ENCODE assay signal across 23 cellular contexts in the genomic region with DNA sequence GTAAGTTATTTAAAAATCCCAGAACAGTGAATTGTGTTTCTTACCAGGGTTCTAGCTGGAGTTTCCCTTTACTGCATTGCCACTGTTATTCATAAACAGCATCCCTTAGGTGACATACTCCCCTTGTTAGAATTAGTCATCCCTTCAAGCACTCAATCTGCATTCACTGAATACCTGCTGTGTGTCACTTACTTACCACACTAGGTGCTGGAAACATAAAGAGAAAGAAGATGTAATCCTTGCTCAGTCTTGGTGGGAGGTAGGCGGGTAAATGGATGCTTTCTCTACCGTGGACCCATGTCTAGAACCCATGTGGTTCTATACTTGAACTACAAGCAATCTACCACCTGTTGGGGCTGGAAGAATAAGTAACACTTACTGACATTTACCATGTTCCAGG.
DNase-seq lines count a peak whose midpoint lies in the region; FAIRE-seq and TF ChIP-seq lines count a peak whose summit lies in the region.
"Had no signal": no experiment of that assay in that cellular context is flagged by ENCODE, and none has a peak within 500 bp of the region (broad histone marks: within the 10 kb centered on the region; RNA-seq: fewer than 3 reads in every experiment).

No MANE protein-coding gene starts in this region.

- H3K4me3 ChIP-seq in H1 (ENCODE audit: extremely low read depth in 1 of 4, insufficient read depth in 2 of 4, low read depth in 3 of 4, low read length in 4 of 4) = no peak overlapping the region
- H3K4me3 ChIP-seq: GM12878, GM23248 had no signal

- H2AK5ac ChIP-seq in H1 (ENCODE audit: low read depth, low read length) = no peak overlapping the region

- TF ChIP-seq CTCF in H1 (IDR thresholded peaks at IDR 0.05; ENCODE audit: control extremely low read depth in 1 of 3, insufficient read depth in 1 of 3, low read depth in 1 of 3, low read length in 3 of 3) (no peak), GM20000 (IDR thresholded peaks at IDR 0.05; ENCODE audit: extremely low read depth, missing control alignments) (no peak)

- H3K79me1 ChIP-seq in H1 (ENCODE audit: low read depth, low read length) = no peaks in the 10 kb centered on the region; the same call in 1 of the 2 replicates

- H3K23me2 ChIP-seq in H1 (ENCODE audit: low read depth, low read length) = no peaks in the 10 kb centered on the region

- FAIRE-seq in H54 (lab: Jason Lieb, UNC) = peak; percentile 66
- no peak for FAIRE-seq in H1 (lab: Jason Lieb, UNC)
- FAIRE-seq: GM12878 had no signal

- POLR2A ChIA-PET in H1 (lab: Charles Lee; ENCODE audit: partially characterized antibody) = no interaction called here

- no peak overlapping the region for H3K4ac ChIP-seq in H1 (replicated peaks; ENCODE audit: insufficient read length, low read depth, low read length)

- TF ChIP-seq POLR2A in H54 (IDR thresholded peaks at IDR 0.05; ENCODE audit: low read depth, low read length) = no peak
- TF ChIP-seq POLR2A in H1 (IDR thresholded peaks at IDR 0.05; ENCODE audit: control extremely low read depth in 1 of 2, low read depth in 2 of 2, low read length in 2 of 2) = no peak

- H2BK15ac ChIP-seq in H1 (ENCODE audit: low read length) = no peak overlapping the region

- H2BK12ac ChIP-seq in H1 (ENCODE audit: low read depth, low read length) = no peak overlapping the region

- no peaks in the 10 kb centered on the region for H3K9me3 ChIP-seq in H1 (ENCODE audit: insufficient read depth in 2 of 2, low read depth in 1 of 2, low read length in 1 of 2)

- no peak overlapping the region for H2BK20ac ChIP-seq in H1 (ENCODE audit: low read length)

- no peak overlapping the region for H4K91ac ChIP-seq in H1 (replicated peaks; ENCODE audit: insufficient read length, low read length)

- peaks cover 0 to 2% (median 0%) of the 10 kb centered on the region in 4 experiments; a peak in 3 of 8 replicates for H3K36me3 ChIP-seq in H1 (ENCODE audit: control insufficient read depth in 2 of 4, insufficient read depth in 4 of 4, low read length in 3 of 4)

- no peak overlapping the region for H2BK5ac ChIP-seq in H1 (ENCODE audit: low read depth, low read length)

- H3K18ac ChIP-seq in H1 (ENCODE audit: extremely low read depth, low read length) = no peak overlapping the region

- 27% methylated on average over 2 of the region's 2 CpGs; no CpG with 5 or more reads in 1 of the 2 experiments for WGBS in H1 (ENCODE audit: extremely low coverage in 1 of 2, insufficient coverage in 1 of 2, insufficient read length in 1 of 2, insufficient replicate concordance in 2 of 2, low coverage in 1 of 2, low lambda C conversion rate in 2 of 2, missing lambda C conversion rate in 1 of 2), 2 experiments

- H3K23ac ChIP-seq in H1 (ENCODE audit: insufficient read length) = no peak overlapping the region

- CTCF ChIA-PET in H1 (lab: Charles Lee; ENCODE audit: partially characterized antibody) = interaction anchor here (0.6 to 1.0 kb wide), 2 partner anchors 30 to 45 kb away, joined by 3 read pairs; no protein-coding TSS in a partner anchor

- TF ChIP-seq RAD21 in H1 (IDR thresholded peaks at IDR 0.05 in 1 of 2, conservative IDR thresholded peaks at IDR 0.05 in 1 of 2; ENCODE audit: low read depth in 2 of 2, low read length in 2 of 2) = no peak

- no peak overlapping the region for H4K8ac ChIP-seq in H1 (ENCODE audit: extremely low read depth, insufficient read depth, low read length)

- H3K9ac ChIP-seq in H1 (replicated peaks in 1 of 4; ENCODE audit: extremely low read depth in 1 of 4, low read depth in 3 of 4, low read length in 3 of 4) = no peak overlapping the region
- H3K9ac ChIP-seq: GM23248 had no signal

- no peaks in the 10 kb centered on the region for H4K20me1 ChIP-seq in H1 (replicated peaks in 1 of 2; ENCODE audit: control insufficient read depth in 1 of 2, insufficient read depth in 2 of 2, low read length in 2 of 2)

- no peak overlapping the region for H2BK120ac ChIP-seq in H1 (replicated peaks; ENCODE audit: low read depth, low read length)

- no peak overlapping the region for H2AFZ ChIP-seq in H1 (ENCODE audit: low read length)
- H2AFZ ChIP-seq: GM23248 had no signal

- no peak overlapping the region for H3K27ac ChIP-seq in H1 (ENCODE audit: low read depth, low read length)
- H3K27ac ChIP-seq: C4-2B, GM23248 had no signal

- H3K27me3 ChIP-seq in H1 (replicated peaks in 1 of 4; ENCODE audit: control insufficient read depth in 3 of 4, extremely low read depth in 1 of 4, insufficient read depth in 3 of 4, low read length in 3 of 4) = no peaks in the 10 kb centered on the region

- no peak for TF ChIP-seq EP300 in H1 (IDR thresholded peaks at IDR 0.05; ENCODE audit: borderline replicate concordance in 1 of 2, low read depth in 2 of 2, low read length in 2 of 2)

- no peak overlapping the region for H4K5ac ChIP-seq in H1 (ENCODE audit: insufficient read length, low read depth, low read length)

- H3K56ac ChIP-seq in H1 (replicated peaks; ENCODE audit: insufficient read length, low read depth, low read length) = no peak overlapping the region

- no peak overlapping the region for H3K4me2 ChIP-seq in H1 (ENCODE audit: insufficient read depth in 1 of 2, low read depth in 2 of 2, low read length in 2 of 2)

- no peak for DNase-seq in H54 (ENCODE audit: insufficient read length, low spot score)
- DNase-seq in M059J (ENCODE audit: low read depth) = peak; percentile 28
- DNase-seq in H1 (ENCODE audit: low read depth in 1 of 2, low spot score in 2 of 2) = no peak
- peak; percentile 57 for DNase-seq in kidney glomerular epithelial cell (lab: John Stamatoyannopoulos, UW)
- no peak for DNase-seq in occipital lobe (lab: John Stamatoyannopoulos, UW)
- DNase-seq in GM20000 (ENCODE audit: low spot score) = no peak
- DNase-seq in COLO829 (ENCODE audit: low spot score) = no peak
- DNase-seq in activated CD4-positive, CD25-positive, alpha-beta regulatory T cell treated with anti-CD3 and anti-CD28 coated beads, Interleukin-2, amount 50 U/mL, for 72 hours = no peak
- DNase-seq: activated CD4-positive, alpha-beta memory T cell treated with anti-CD3 and anti-CD28 coated beads, Interleukin-2, amount 10 ng/mL, durations not matched to agents 7 days and 5 days; activated effector memory CD4-positive, alpha-beta T cell treated with anti-CD3 and anti-CD28 coated beads, Interleukin-2, amount 50 U/mL, for 16 hours; GM23248; left ventricle myocardium superior; midbrain; naive thymus-derived CD8-positive, alpha-beta T cell; NCI-H2029; NCI-H524 treated with DMSO at 0.1 percent for 48 hours; NK-92 treated with Interleukin-12 subunit alpha and Interleukin-12 subunit beta, amount 100 ng/mL, for 24 hours; nucleus accumbens; stimulated activated CD4-positive, alpha-beta T cell treated with anti-CD3 and anti-CD28 coated beads, Interleukin-15, amount 100 ng/mL, for 24 hours; stimulated activated naive CD4-positive, alpha-beta T cell treated with Interleukin-2 at 50 U/mL for 16 hours; T-cell had no signal

- H3K79me2 ChIP-seq in H1 (ENCODE audit: control insufficient read depth in 1 of 2, insufficient read depth in 2 of 2, low read length in 2 of 2) = no peaks in the 10 kb centered on the region

- peaks cover 0 to 3% (median 1%) of the 10 kb centered on the region in 4 experiments; a peak in 2 of 7 replicates for H3K4me1 ChIP-seq in H1 (replicated peaks in 1 of 4; ENCODE audit: control insufficient read depth in 3 of 4, insufficient read depth in 4 of 4, low read length in 3 of 4)

- no peak overlapping the region for H3K14ac ChIP-seq in H1 (ENCODE audit: insufficient read length)

TF ChIP-seq in H1, 55 proteins besides CTCF, POLR2A, EP300 and RAD21:
- TF ChIP-seq NANOG (IDR thresholded peaks at IDR 0.05; ENCODE audit: insufficient read depth, low read depth, low read length, poor library complexity, severe bottlenecking) = peak; percentile 19
- TF ChIP-seq HDAC6 (IDR thresholded peaks at IDR 0.05; ENCODE audit: low read depth, low read length) = no peak
- TF ChIP-seq CEBPB (IDR thresholded peaks at IDR 0.05; ENCODE audit: low read depth, low read length) = no peak
- no peak for TF ChIP-seq RNF2 (IDR thresholded peaks at IDR 0.05; ENCODE audit: borderline replicate concordance, low read depth, low read length, missing control alignments, poor library complexity, severe bottlenecking)
- TF ChIP-seq KDM4A (IDR thresholded peaks at IDR 0.05; ENCODE audit: low read depth, low read length, severe bottlenecking) = no peak
- peak; percentile 77; the same call in 1 of the 2 replicates for TF ChIP-seq JUND (IDR thresholded peaks at IDR 0.05; ENCODE audit: low read length)
- TF ChIP-seq GTF2F1 (IDR thresholded peaks at IDR 0.05; ENCODE audit: borderline replicate concordance, low read depth, low read length) = no peak
- TF ChIP-seq ZNF274 (IDR thresholded peaks at IDR 0.05; ENCODE audit: borderline replicate concordance, extremely low read depth, low read length) = no peak
- 0 out of 2 replicates have a peak, but pooled peaks have one; percentile 15 for TF ChIP-seq TEAD4 (IDR thresholded peaks at IDR 0.05; ENCODE audit: low read depth, low read length)
- no peak for TF ChIP-seq SP1 (IDR thresholded peaks at IDR 0.05; ENCODE audit: low read depth, low read length)
- no peak for TF ChIP-seq TCF12 (IDR thresholded peaks at IDR 0.05; ENCODE audit: low read depth, low read length)
- no peak for TF ChIP-seq BRCA1 (IDR thresholded peaks at IDR 0.05; ENCODE audit: low read depth, low read length)
- TF ChIP-seq ATF2 (IDR thresholded peaks at IDR 0.05; ENCODE audit: low read length) = peak; percentile 35; the same call in 1 of the 2 replicates
- no peak for TF ChIP-seq GABPA (IDR thresholded peaks at IDR 0.05; ENCODE audit: borderline replicate concordance, insufficient read depth, low read length)
TF ChIP-seq in H1: peak in this region for 4.

Comparison
In these comparisons a context has a peak if more than half of its experiments do, and no peak if none do; other contexts are left out.
1. DNase-seq: peak in M059J (single experiment) and kidney glomerular epithelial cell (single experiment); none in H54 (single experiment), H1 (0 of 2), occipital lobe (single experiment), GM20000 (single experiment), COLO829 (single experiment) and activated CD4-positive, CD25-positive, alpha-beta regulatory T cell treated with anti-CD3 and anti-CD28 coated beads, Interleukin-2, amount 50 U/mL, for 72 hours (single experiment).